19 cellular contexts compared by ENCODE assay signal in genomic region chr1:185916866-185917265, GRCh38.
"Had no signal": no experiment of that assay in that cellular context is flagged by ENCODE, and none has a peak within 500 bp of the region (broad histone marks: within the 10 kb centered on the region; RNA-seq: fewer than 3 reads in every experiment).

No MANE protein-coding gene starts in this region.

- H3K4me1 ChIP-seq: breast epithelium, right atrium auricular region had no signal

- DNase-seq: activated CD4-positive, alpha-beta T cell treated with anti-CD3 and anti-CD28 coated beads, Interleukin-2, amount 10 ng/mL, durations not matched to agents 7 days and 5 days; activated CD4-positive, CD25-positive, alpha-beta regulatory T cell; activated naive CD4-positive, alpha-beta T cell treated with Interleukin-2 at 50 U/mL for 16 hours; activated T-cell treated with anti-CD3 and anti-CD28 coated beads for 4 hours; aorta; glutamatergic neuron; hypothalamus; kidney; occipital lobe; stimulated activated CD4-positive, alpha-beta T cell treated with anti-CD3 and anti-CD28 coated beads, Interleukin-15, amount 100 ng/mL, for 24 hours; stimulated activated CD4-positive, alpha-beta T cell treated with anti-CD3 and anti-CD28 coated beads, Interleukin-4, amount 100 ng/mL, for 24 hours; stimulated activated naive CD4-positive, alpha-beta T cell; tibial artery had no signal

- H3K27ac ChIP-seq: breast epithelium, right atrium auricular region, skin epidermis, tibial artery had no signal

- H3K4me3 ChIP-seq: breast epithelium, right atrium auricular region, skin epidermis, tibial artery had no signal

- H3K9me3 ChIP-seq: breast epithelium, right atrium auricular region, tibial artery had no signal

- H3K36me3 ChIP-seq: breast epithelium, right atrium auricular region, tibial artery had no signal

- H3K27me3 ChIP-seq: breast epithelium, right atrium auricular region, tibial artery had no signal

- H3K27me3 Mint-ChIP-seq: activated CD4-positive, alpha-beta T cell treated with anti-CD3 and anti-CD28 coated beads, Interleukin-2, amount 10 ng/mL, durations not matched to agents 7 days and 5 days; progenitor cell of endocrine pancreas had no signal

- H3K4me3 Mint-ChIP-seq: activated CD4-positive, alpha-beta T cell treated with anti-CD3 and anti-CD28 coated beads, Interleukin-2, amount 10 ng/mL, durations not matched to agents 7 days and 5 days; nephron; T-helper 1 cell treated with Interleukin-12 subunit alpha and Interleukin-12 subunit beta and Interleukin-4 antibody, amounts not matched to agents 30 μg/mL and 1 μg/mL, for 36 hours had no signal

- H3K4me1 Mint-ChIP-seq: activated CD4-positive, alpha-beta T cell treated with anti-CD3 and anti-CD28 coated beads, Interleukin-2, amount 10 ng/mL, durations not matched to agents 7 days and 5 days; nephron had no signal

- H3K9me3 Mint-ChIP-seq: activated CD4-positive, alpha-beta T cell treated with anti-CD3 and anti-CD28 coated beads, Interleukin-2, amount 10 ng/mL, durations not matched to agents 7 days and 5 days; nephron; T-helper 1 cell treated with Interleukin-12 subunit alpha and Interleukin-12 subunit beta and Interleukin-4 antibody, amounts not matched to agents 30 μg/mL and 1 μg/mL, for 36 hours had no signal

- H3K27ac Mint-ChIP-seq: activated CD4-positive, alpha-beta T cell treated with anti-CD3 and anti-CD28 coated beads, Interleukin-2, amount 10 ng/mL, durations not matched to agents 7 days and 5 days; nephron; progenitor cell of endocrine pancreas; T-helper 1 cell treated with Interleukin-12 subunit alpha and Interleukin-12 subunit beta and Interleukin-4 antibody, amounts not matched to agents 30 μg/mL and 1 μg/mL, for 36 hours had no signal
